1 cellular context compared by ENCODE assay signal in the genomic region with DNA sequence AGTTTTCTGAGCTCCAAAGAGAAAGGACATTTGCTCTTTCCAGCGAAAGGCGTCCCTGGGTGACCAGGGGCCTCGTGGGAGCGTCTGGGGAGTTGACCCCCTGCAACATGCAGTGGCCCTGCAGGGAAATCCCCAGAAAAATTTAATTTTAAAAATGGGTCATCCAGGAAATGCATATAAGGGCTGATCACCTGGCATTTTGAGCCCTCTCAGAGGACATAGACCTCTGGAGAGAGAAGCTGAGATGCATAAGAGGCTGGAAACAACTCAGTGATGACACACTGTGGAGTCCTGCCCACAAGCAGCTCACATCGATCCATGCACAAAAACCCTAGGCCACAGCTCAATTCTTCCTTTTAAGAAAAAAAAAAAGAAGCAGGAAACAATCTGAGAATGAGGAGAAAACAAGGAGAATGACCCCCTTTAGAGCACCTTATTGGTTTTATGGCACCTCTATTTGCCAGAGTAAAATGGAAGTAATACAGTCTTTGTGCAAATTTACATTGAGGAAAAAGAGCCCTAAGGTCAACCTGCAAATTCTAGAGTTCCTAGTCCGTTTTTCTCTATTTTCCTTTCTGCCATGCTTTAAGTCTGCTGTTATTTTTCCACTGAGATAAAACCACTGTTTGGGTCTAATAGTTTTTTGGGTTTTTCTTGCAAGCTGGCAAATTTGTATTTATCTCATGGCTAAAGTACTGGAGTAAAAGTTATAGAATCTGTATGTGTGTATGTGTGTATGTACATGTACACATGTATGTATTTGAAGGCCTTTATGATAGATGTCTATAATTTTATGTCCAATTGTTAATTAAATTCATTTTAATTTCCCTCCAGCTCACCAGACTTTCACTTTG.
A peak's percentile ranks its signal among the peaks of the same experiment; 100 is the strongest.
TF ChIP-seq lines count a peak whose summit lies in the region.

No MANE protein-coding gene starts in this region.

TF ChIP-seq in HepG2, 621 proteins besides CTCF, POLR2A, EP300 and RAD21 (continued from another document):
- TF ChIP-seq MAFF (IDR thresholded peaks at IDR 0.05; ENCODE audit: low read depth, low read length), result 0 out of 2 replicates have a peak, but pooled peaks have one; percentile 31
- no peak for TF ChIP-seq PITX1 (CRISPR knock-in tag; IDR thresholded peaks at IDR 0.05)
- TF ChIP-seq, protein P1, sequence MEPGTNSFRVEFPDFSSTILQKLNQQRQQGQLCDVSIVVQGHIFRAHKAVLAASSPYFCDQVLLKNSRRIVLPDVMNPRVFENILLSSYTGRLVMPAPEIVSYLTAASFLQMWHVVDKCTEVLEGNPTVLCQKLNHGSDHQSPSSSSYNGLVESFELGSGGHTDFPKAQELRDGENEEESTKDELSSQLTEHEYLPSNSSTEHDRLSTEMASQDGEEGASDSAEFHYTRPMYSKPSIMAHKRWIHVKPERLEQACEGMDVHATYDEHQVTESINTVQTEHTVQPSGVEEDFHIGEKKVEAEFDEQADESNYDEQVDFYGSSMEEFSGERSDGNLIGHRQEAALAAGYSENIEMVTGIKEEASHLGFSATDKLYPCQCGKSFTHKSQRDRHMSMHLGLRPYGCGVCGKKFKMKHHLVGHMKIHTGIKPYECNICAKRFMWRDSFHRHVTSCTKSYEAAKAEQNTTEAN (CRISPR knock-in tag; conservative IDR thresholded peaks at IDR 0.05), result no peak
- no peak for TF ChIP-seq ZNF607 (CRISPR knock-in tag; IDR thresholded peaks at IDR 0.05; ENCODE audit: borderline replicate concordance)
- TF ChIP-seq SOX6 (IDR thresholded peaks at IDR 0.05), result no peak
- 0 out of 2 replicates have a peak, but pooled peaks have one; percentile 11 for TF ChIP-seq SOX6 (CRISPR knock-in tag; IDR thresholded peaks at IDR 0.05)
- TF ChIP-seq, protein P2, sequence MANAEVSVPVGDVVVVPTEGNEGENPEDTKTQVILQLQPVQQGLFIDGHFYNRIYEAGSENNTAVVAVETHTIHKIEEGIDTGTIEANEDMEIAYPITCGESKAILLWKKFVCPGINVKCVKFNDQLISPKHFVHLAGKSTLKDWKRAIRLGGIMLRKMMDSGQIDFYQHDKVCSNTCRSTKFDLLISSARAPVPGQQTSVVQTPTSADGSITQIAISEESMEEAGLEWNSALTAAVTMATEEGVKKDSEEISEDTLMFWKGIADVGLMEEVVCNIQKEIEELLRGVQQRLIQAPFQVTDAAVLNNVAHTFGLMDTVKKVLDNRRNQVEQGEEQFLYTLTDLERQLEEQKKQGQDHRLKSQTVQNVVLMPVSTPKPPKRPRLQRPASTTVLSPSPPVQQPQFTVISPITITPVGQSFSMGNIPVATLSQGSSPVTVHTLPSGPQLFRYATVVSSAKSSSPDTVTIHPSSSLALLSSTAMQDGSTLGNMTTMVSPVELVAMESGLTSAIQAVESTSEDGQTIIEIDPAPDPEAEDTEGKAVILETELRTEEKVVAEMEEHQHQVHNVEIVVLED (CRISPR knock-in tag; IDR thresholded peaks at IDR 0.05; ENCODE audit: borderline replicate concordance), result no peak
- TF ChIP-seq RAD51 (IDR thresholded peaks at IDR 0.05; ENCODE audit: borderline replicate concordance), result no peak
- TF ChIP-seq HHEX (CRISPR knock-in tag; IDR thresholded peaks at IDR 0.05), result peak; percentile 63
- TF ChIP-seq NR2F2 (IDR thresholded peaks at IDR 0.05; ENCODE audit: borderline replicate concordance, low read depth), result peak; percentile 82; the same call in 1 of the 2 replicates
- TF ChIP-seq, protein P3, sequence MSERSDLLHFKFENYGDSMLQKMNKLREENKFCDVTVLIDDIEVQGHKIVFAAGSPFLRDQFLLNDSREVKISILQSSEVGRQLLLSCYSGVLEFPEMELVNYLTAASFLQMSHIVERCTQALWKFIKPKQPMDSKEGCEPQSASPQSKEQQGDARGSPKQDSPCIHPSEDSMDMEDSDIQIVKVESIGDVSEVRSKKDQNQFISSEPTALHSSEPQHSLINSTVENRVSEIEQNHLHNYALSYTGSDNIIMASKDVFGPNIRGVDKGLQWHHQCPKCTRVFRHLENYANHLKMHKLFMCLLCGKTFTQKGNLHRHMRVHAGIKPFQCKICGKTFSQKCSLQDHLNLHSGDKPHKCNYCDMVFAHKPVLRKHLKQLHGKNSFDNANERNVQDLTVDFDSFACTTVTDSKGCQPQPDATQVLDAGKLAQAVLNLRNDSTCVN (CRISPR knock-in tag; IDR thresholded peaks at IDR 0.05; ENCODE audit: borderline replicate concordance), result no peak
- TF ChIP-seq FOXA3 (CRISPR knock-in tag; IDR thresholded peaks at IDR 0.05), result peak; percentile 42; the same call in 1 of the 2 replicates
- no peak for TF ChIP-seq ZNF382 (CRISPR knock-in tag; IDR thresholded peaks at IDR 0.05; ENCODE audit: borderline replicate concordance)
- TF ChIP-seq SPEN (CRISPR knock-in tag; IDR thresholded peaks at IDR 0.05; ENCODE audit: low read depth), result no peak
TF ChIP-seq in HepG2: peak in this region for 17.
